ENCODE assay signal across 12 cellular contexts in the genomic region with DNA sequence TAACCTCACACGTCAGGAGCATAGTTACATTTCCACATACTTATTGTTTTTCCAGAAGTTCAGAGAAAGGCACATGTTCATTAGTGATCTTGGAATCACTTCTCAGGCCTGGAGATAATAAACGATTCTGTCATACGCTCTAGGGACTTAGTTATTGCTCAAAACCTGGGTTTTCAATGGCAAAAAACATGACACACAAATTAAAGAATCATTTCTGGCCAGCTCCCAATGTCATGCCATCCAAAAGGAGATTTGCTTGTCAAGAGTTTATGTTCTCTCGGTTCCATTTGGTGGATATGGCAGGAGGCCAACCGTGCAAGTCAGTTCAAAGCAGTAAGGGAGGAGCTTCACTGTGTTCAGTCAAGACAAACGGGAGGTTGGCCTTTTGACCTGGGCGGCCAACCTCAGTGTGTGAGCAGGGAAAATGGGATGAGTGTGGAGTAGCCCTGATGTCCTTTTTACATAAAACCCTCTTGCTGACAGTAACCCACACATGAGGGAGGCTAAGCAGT.
DNase-seq lines count a peak whose midpoint lies in the region; ATAC-seq, FAIRE-seq and TF ChIP-seq lines count a peak whose summit lies in the region.
"Had no signal": no experiment of that assay in that cellular context is flagged by ENCODE, and none has a peak within 500 bp of the region (broad histone marks: within the 10 kb centered on the region; RNA-seq: fewer than 3 reads in every experiment).

No MANE protein-coding gene starts in this region.

- no peak overlapping the region for H2AFZ ChIP-seq in IMR-90 (replicated peaks; ENCODE audit: low read length, poor library complexity)
- H2AFZ ChIP-seq in K562 (ENCODE audit: low read depth, low read length) = no peak overlapping the region
- peak overlapping the region; percentile 35 for H2AFZ ChIP-seq in smooth muscle cell (ENCODE audit: low read depth)

- H3K56ac ChIP-seq in IMR-90 (ENCODE audit: extremely low read depth, insufficient read depth, low read length) = no peak overlapping the region

- H3K27me3 ChIP-seq in IMR-90 (ENCODE audit: control insufficient read depth, insufficient read depth, low read length) (no peaks in the 10 kb centered on the region), K562 (ENCODE audit: control insufficient read depth in 2 of 2, insufficient read depth in 2 of 2, low read length in 2 of 2) (no peaks in the 10 kb centered on the region), left ventricle myocardium inferior (ENCODE audit: low read depth) (no peaks in the 10 kb centered on the region), smooth muscle cell (ENCODE audit: low read depth) (no peaks in the 10 kb centered on the region), WERI-Rb-1 (ENCODE audit: insufficient read depth, low read depth, severe bottlenecking) (no peaks in the 10 kb centered on the region)

- no peak for FAIRE-seq in K562 (lab: Jason Lieb, UNC)

- H4K5ac ChIP-seq in IMR-90 (ENCODE audit: low read depth, low read length) = no peak overlapping the region

- DNase-seq in IMR-90 (no peak), K562 (ENCODE audit: extremely low read depth in 1 of 4, low spot score in 3 of 4) (peak in 1 of 4 experiments; percentile 8), left ventricle myocardium inferior (peak; percentile 56), smooth muscle cell (lab: John Stamatoyannopoulos, UW; ENCODE audit: unreplicated experiment) (no peak), islet precursor cell (no peak), WERI-Rb-1 (no peak)
- no peak for DNase-seq in activated effector memory CD4-positive, alpha-beta T cell treated with anti-CD3 and anti-CD28 coated beads, Interleukin-2, amount 50 U/mL, for 16 hours
- no peak for DNase-seq in stimulated activated effector memory CD8-positive, alpha-beta T cell treated with anti-CD3 and anti-CD28 coated beads, Interleukin-12 subunit alpha, Interleukin-12 subunit beta, amount 100 ng/mL, for 72 hours (ENCODE audit: low spot score in 2 of 2)
- DNase-seq: activated CD4-positive, alpha-beta T cell treated with anti-CD3 and anti-CD28 coated beads, Interleukin-2, amount 10 ng/mL, durations not matched to agents 7 days and 5 days; Calu3; NCI-H345; posterior cingulate gyrus had no signal

- no peak overlapping the region for H3K27ac ChIP-seq in IMR-90 (ENCODE audit: insufficient read depth, low read length)
- no peak overlapping the region for H3K27ac ChIP-seq in K562 (ENCODE audit: extremely low read depth, low read depth, low read length)
- peak overlapping the region; percentile 53 for H3K27ac ChIP-seq in left ventricle myocardium inferior (replicated peaks)
- peak overlapping the region; percentile 2 for H3K27ac ChIP-seq in smooth muscle cell (ENCODE audit: low read depth)
- H3K27ac ChIP-seq in WERI-Rb-1 = no peak overlapping the region

- H3K4me3 ChIP-seq in IMR-90 (ENCODE audit: insufficient read depth, low read depth, low read length) (no peak overlapping the region), K562 (no peak overlapping the region), left ventricle myocardium inferior (no peak overlapping the region), smooth muscle cell (no peak overlapping the region), WERI-Rb-1 (ENCODE audit: low read depth, low read length) (no peak overlapping the region)

- H3K36me3 ChIP-seq in IMR-90 (ENCODE audit: control insufficient read depth, insufficient read depth, low read length) (no peaks in the 10 kb centered on the region), K562 (ENCODE audit: control insufficient read depth, insufficient read depth, low read length) (no peaks in the 10 kb centered on the region), left ventricle myocardium inferior (no peaks in the 10 kb centered on the region), smooth muscle cell (ENCODE audit: low read depth) (no peaks in the 10 kb centered on the region), WERI-Rb-1 (no peaks in the 10 kb centered on the region)

- intact Hi-C loops in IMR-90 (cut with micrococcal nuclease) = loop anchor here (10.0 kb wide), 1 partner anchor 656 kb away; a partner anchor contains a TSS
- intact Hi-C loops in K562 (cut with micrococcal nuclease) = loop anchor here (10.0 kb wide), 1 partner anchor 64 kb away; no protein-coding TSS in a partner anchor
- intact Hi-C loops in left ventricle myocardium inferior (cut with micrococcal nuclease) = no loop called here

- no peaks in the 10 kb centered on the region for H3K79me2 ChIP-seq in K562 (ENCODE audit: control insufficient read depth, insufficient read depth, low read length)
- no peaks in the 10 kb centered on the region for H3K79me2 ChIP-seq in smooth muscle cell (ENCODE audit: low read depth)

- H2BK5ac ChIP-seq in IMR-90 (ENCODE audit: low read depth, low read length, poor library complexity, severe bottlenecking) = peak overlapping the region; percentile 2

- TF ChIP-seq CTCF in IMR-90 (conservative IDR thresholded peaks at IDR 0.05; ENCODE audit: low read depth, low read length) (no peak), K562 (IDR thresholded peaks at IDR 0.05 in 2 of 3, conservative IDR thresholded peaks at IDR 0.05 in 1 of 3; ENCODE audit: insufficient read depth in 2 of 3, low read depth in 1 of 3, low read length in 3 of 3) (no peak), left ventricle myocardium inferior (IDR thresholded peaks at IDR 0.05; ENCODE audit: borderline replicate concordance) (no peak), smooth muscle cell (IDR thresholded peaks at IDR 0.05; ENCODE audit: borderline replicate concordance, insufficient read depth, poor library complexity, severe bottlenecking) (no peak), WERI-Rb-1 (IDR thresholded peaks at IDR 0.05; ENCODE audit: low read depth, low read length) (no peak)

- H2BK15ac ChIP-seq in IMR-90 (ENCODE audit: low read depth, low read length) = no peak overlapping the region

- no peak for TF ChIP-seq EP300 in K562 (IDR thresholded peaks at IDR 0.05; ENCODE audit: low read length)

- no peak overlapping the region for H4K91ac ChIP-seq in IMR-90 (ENCODE audit: insufficient read depth, low read depth, low read length)

- peaks cover 7% of the 10 kb centered on the region for H3F3A ChIP-seq in smooth muscle cell (ENCODE audit: low read depth)

- CTCF ChIA-PET in IMR-90 (lab: Yijun Ruan, JAX) = no interaction called here
- CTCF ChIA-PET in K562 (lab: Yijun Ruan, JAX; ENCODE audit: low intra/inter-chr PET ratio) = no interaction called here

- TF ChIP-seq POLR2A in IMR-90 (IDR thresholded peaks at IDR 0.05; ENCODE audit: low read depth, low read length) (no peak), K562 (conservative IDR thresholded peaks at IDR 0.05) (no peak)

- H3K4me1 Mint-ChIP-seq in stimulated activated effector memory CD8-positive, alpha-beta T cell treated with anti-CD3 and anti-CD28 coated beads, Interleukin-12 subunit alpha, Interleukin-12 subunit beta, amount 100 ng/mL, for 72 hours = no peaks in the 10 kb centered on the region
- H3K4me1 Mint-ChIP-seq: activated CD4-positive, alpha-beta T cell treated with anti-CD3 and anti-CD28 coated beads, Interleukin-2, amount 10 ng/mL, durations not matched to agents 7 days and 5 days had no signal

- no peaks in the 10 kb centered on the region for H3K36me3 Mint-ChIP-seq in stimulated activated effector memory CD8-positive, alpha-beta T cell treated with anti-CD3 and anti-CD28 coated beads, Interleukin-12 subunit alpha, Interleukin-12 subunit beta, amount 100 ng/mL, for 72 hours

- H3K4me2 ChIP-seq in IMR-90 (ENCODE audit: low read depth, low read length) = no peak overlapping the region
- H3K4me2 ChIP-seq in K562 (ENCODE audit: insufficient read depth, low read length) = no peak overlapping the region
- H3K4me2 ChIP-seq in smooth muscle cell = no peak overlapping the region

- POLR2A ChIA-PET in IMR-90 (lab: Charles Lee; ENCODE audit: unreplicated experiment) (no interaction called here), K562 (lab: Yijun Ruan, JAX) (no interaction called here)

- in situ Hi-C loops in IMR-90 (cut with MboI; ENCODE audit: low sequenced_read_pairs) (no loop called here), K562 (cut with MboI) (no loop called here)

- 6% methylated on average over 2 of the region's 7 CpGs; no CpG with 5 or more reads in 1 of the 2 experiments for WGBS in IMR-90 (ENCODE audit: extremely low coverage in 2 of 2, insufficient read length in 1 of 2), 2 experiments
- WGBS in K562 (ENCODE audit: insufficient coverage, low coverage, missing lambda C conversion rate) = 8% methylated on average over 6 of the region's 7 CpGs
- 60% methylated on average over 7 of the region's 7 CpGs for WGBS in smooth muscle cell (ENCODE audit: low lambda C conversion rate)

- TF ChIP-seq RAD21 in IMR-90 (IDR thresholded peaks at IDR 0.05; ENCODE audit: low read length) (no peak), K562 (CRISPR knock-in tag; conservative IDR thresholded peaks at IDR 0.05 in 1 of 2, IDR thresholded peaks at IDR 0.05 in 1 of 2) (no peak)

- H2AK9ac ChIP-seq in IMR-90 (replicated peaks; ENCODE audit: low read depth, low read length, poor library complexity) = no peak overlapping the region

- H4K20me1 ChIP-seq in IMR-90 (ENCODE audit: insufficient read depth, low read length) (no peaks in the 10 kb centered on the region), K562 (replicated peaks; ENCODE audit: control insufficient read depth, insufficient read depth, low read length) (no peaks in the 10 kb centered on the region), smooth muscle cell (ENCODE audit: low read depth) (no peaks in the 10 kb centered on the region)

- no peak overlapping the region for H3K27ac Mint-ChIP-seq in stimulated activated effector memory CD8-positive, alpha-beta T cell treated with anti-CD3 and anti-CD28 coated beads, Interleukin-12 subunit alpha, Interleukin-12 subunit beta, amount 100 ng/mL, for 72 hours
- H3K27ac Mint-ChIP-seq: activated CD4-positive, alpha-beta T cell treated with anti-CD3 and anti-CD28 coated beads, Interleukin-2, amount 10 ng/mL, durations not matched to agents 7 days and 5 days had no signal

- BruUV-seq in IMR-90 (replicated peaks; lab: Mats Ljungman, UMichigan) (no TSS peak), K562 (replicated peaks; lab: Mats Ljungman, UMichigan) (no TSS peak)

- H3K14ac ChIP-seq in IMR-90 (replicated peaks; ENCODE audit: low read depth, low read length) = no peak overlapping the region

- H3K18ac ChIP-seq in IMR-90 (ENCODE audit: low read depth, low read length) = no peak overlapping the region

- ATAC-seq in IMR-90 (ENCODE audit: low read depth) (0 out of 2 replicates have a peak, but pooled peaks have one; percentile 25), K562 (no peak)
- no peak for ATAC-seq in stimulated activated effector memory CD8-positive, alpha-beta T cell treated with anti-CD3 and anti-CD28 coated beads, Interleukin-12 subunit alpha, Interleukin-12 subunit beta, amount 100 ng/mL, for 72 hours

- H3K9me1 ChIP-seq in IMR-90 (ENCODE audit: insufficient read depth, low read length) = 0 out of 2 replicates have a peak, but pooled peaks cover 2% of the 10 kb centered on the region
- H3K9me1 ChIP-seq in K562 (ENCODE audit: control insufficient read depth, insufficient read depth, low read length) = no peaks in the 10 kb centered on the region

- no peak overlapping the region for H3K9ac ChIP-seq in IMR-90 (ENCODE audit: low read depth, low read length)
- H3K9ac ChIP-seq in K562 (ENCODE audit: insufficient read depth in 1 of 2, low read depth in 2 of 2, low read length in 2 of 2) = no peak overlapping the region
- no peak overlapping the region for H3K9ac ChIP-seq in smooth muscle cell (ENCODE audit: low read depth)

- dilution Hi-C loops in IMR-90 (cut with HindIII; ENCODE audit: low sequenced_read_pairs, unreplicated experiment) = no loop called here

- no peak overlapping the region for H4K8ac ChIP-seq in IMR-90 (ENCODE audit: low read depth in 2 of 2, low read length in 2 of 2)

- H3K4me1 ChIP-seq in IMR-90 (ENCODE audit: control insufficient read depth, insufficient read depth, low read length) = peaks cover 14% of the 10 kb centered on the region
- H3K4me1 ChIP-seq in K562 (replicated peaks in 1 of 2; ENCODE audit: control insufficient read depth in 2 of 2, insufficient read depth in 2 of 2, low read length in 2 of 2) = no peaks in the 10 kb centered on the region; a peak in 1 of 5 replicates
- peaks cover 14% of the 10 kb centered on the region for H3K4me1 ChIP-seq in left ventricle myocardium inferior
- peaks cover 10% of the 10 kb centered on the region for H3K4me1 ChIP-seq in smooth muscle cell (ENCODE audit: low read depth)

- H3K79me1 ChIP-seq in IMR-90 (ENCODE audit: low read depth in 1 of 2, low read length in 2 of 2) = no peaks in the 10 kb centered on the region

- H3K9me3 ChIP-seq in IMR-90 (ENCODE audit: control insufficient read depth, insufficient read depth, low read length) (no peaks in the 10 kb centered on the region), K562 (replicated peaks; ENCODE audit: control insufficient read depth, insufficient read depth, low read depth, low read length) (no peaks in the 10 kb centered on the region), left ventricle myocardium inferior (replicated peaks) (no peaks in the 10 kb centered on the region), smooth muscle cell (replicated peaks; ENCODE audit: low read depth) (no peaks in the 10 kb centered on the region), WERI-Rb-1 (ENCODE audit: severe bottlenecking) (no peaks in the 10 kb centered on the region)

- 0 out of 2 replicates have a peak overlapping the region, but pooled peaks have one; percentile 1 for H2BK120ac ChIP-seq in IMR-90 (ENCODE audit: low read depth, low read length)

- H2BK20ac ChIP-seq in IMR-90 (ENCODE audit: low read depth, low read length) = peak overlapping the region; percentile 15; the same call in 1 of the 2 replicates

- H3K4me3 Mint-ChIP-seq in stimulated activated effector memory CD8-positive, alpha-beta T cell treated with anti-CD3 and anti-CD28 coated beads, Interleukin-12 subunit alpha, Interleukin-12 subunit beta, amount 100 ng/mL, for 72 hours = no peak overlapping the region
- H3K4me3 Mint-ChIP-seq: activated CD4-positive, alpha-beta T cell treated with anti-CD3 and anti-CD28 coated beads, Interleukin-2, amount 10 ng/mL, durations not matched to agents 7 days and 5 days had no signal

- no peak overlapping the region for H3K4ac ChIP-seq in IMR-90 (ENCODE audit: low read depth, low read length)

- no peak overlapping the region for H2AK5ac ChIP-seq in IMR-90 (ENCODE audit: low read depth, low read length)

- no peak overlapping the region for H3K23ac ChIP-seq in IMR-90 (ENCODE audit: low read depth, low read length)

- no peaks in the 10 kb centered on the region for H3K9me3 Mint-ChIP-seq in stimulated activated effector memory CD8-positive, alpha-beta T cell treated with anti-CD3 and anti-CD28 coated beads, Interleukin-12 subunit alpha, Interleukin-12 subunit beta, amount 100 ng/mL, for 72 hours
- H3K9me3 Mint-ChIP-seq: activated CD4-positive, alpha-beta T cell treated with anti-CD3 and anti-CD28 coated beads, Interleukin-2, amount 10 ng/mL, durations not matched to agents 7 days and 5 days had no signal

Comparison
In these comparisons a context has a peak if more than half of its experiments do, and no peak if none do; other contexts are left out.
1. H3K27ac ChIP-seq: peak in left ventricle myocardium inferior (single experiment) and smooth muscle cell (single experiment); none in IMR-90 (single experiment), K562 (single experiment) and WERI-Rb-1 (single experiment).